In genomic region chr19:37079238-37079637, GRCh38 we compare ENCODE assay signal across 1 cellular context.
TF ChIP-seq lines count a peak whose summit lies in the region.

No MANE protein-coding gene starts in this region.

TF ChIP-seq in HepG2, 621 proteins besides CTCF, POLR2A, EP300 and RAD21 (continued from another document):
- TF ChIP-seq ZNF770 (CRISPR knock-in tag; IDR thresholded peaks at IDR 0.05): no peak
- TF ChIP-seq ZNF24 (IDR thresholded peaks at IDR 0.05): no peak
- no peak for TF ChIP-seq LCORL (IDR thresholded peaks at IDR 0.05)
- no peak for TF ChIP-seq LCORL (CRISPR knock-in tag; IDR thresholded peaks at IDR 0.05)
- TF ChIP-seq ZNF263 (CRISPR knock-in tag; IDR thresholded peaks at IDR 0.05): 0 out of 2 replicates have a peak, but pooled peaks have one; percentile 39
- TF ChIP-seq TBP (CRISPR knock-in tag; IDR thresholded peaks at IDR 0.05): no peak
- TF ChIP-seq ZNF281 (CRISPR knock-in tag; IDR thresholded peaks at IDR 0.05; ENCODE audit: borderline replicate concordance): no peak
